Comparison of ENCODE assay signal across 8 cellular contexts in genomic region chr19:49085020-49085867, GRCh38. TPM values are rescaled to one million over a fixed set of nuclear protein-coding genes. Genes with fewer than 3 reads are reported as not detected.
A peak's percentile ranks its signal among the peaks of the same experiment; 100 is the strongest.
DNase-seq lines count a peak whose midpoint lies in the region; FAIRE-seq and TF ChIP-seq lines count a peak whose summit lies in the region.

Gene SNRNP70 (plus strand): TSS chr19:49085451. CDS start chr19:49086415, 964 bp downstream.

- peaks cover 24% of the 10 kb centered on the region for H3K4me1 Mint-ChIP-seq in nephron
- H3K4me1 Mint-ChIP-seq in stimulated activated naive CD8-positive, alpha-beta T cell treated with anti-CD3 and anti-CD28 coated beads, Interleukin-15, Interleukin-2, amounts not matched to agents 100 ng/mL and 50 ng/mL, for 24 hours (ENCODE audit: low read depth), result peaks cover 44% of the 10 kb centered on the region

- H3K9me3 Mint-ChIP-seq in nephron, result no peaks in the 10 kb centered on the region
- H3K9me3 Mint-ChIP-seq in stimulated activated naive CD8-positive, alpha-beta T cell treated with anti-CD3 and anti-CD28 coated beads, Interleukin-15, Interleukin-2, amounts not matched to agents 100 ng/mL and 50 ng/mL, for 24 hours, result no peaks in the 10 kb centered on the region

- peaks cover 2% of the 10 kb centered on the region for H3K27me3 Mint-ChIP-seq in nephron (ENCODE audit: low read depth)
- H3K27me3 Mint-ChIP-seq in stimulated activated naive CD8-positive, alpha-beta T cell treated with anti-CD3 and anti-CD28 coated beads, Interleukin-15, Interleukin-2, amounts not matched to agents 100 ng/mL and 50 ng/mL, for 24 hours, result no peaks in the 10 kb centered on the region

- TF ChIP-seq POLR2A in H54 (IDR thresholded peaks at IDR 0.05; ENCODE audit: low read depth, low read length), result peak; percentile 65; the same call in 1 of the 2 replicates

- TF ChIP-seq CTCF in fibroblast of pulmonary artery (IDR thresholded peaks at IDR 0.05; ENCODE audit: low read length, missing control alignments) (no peak), nephron (IDR thresholded peaks at IDR 0.05; ENCODE audit: unreplicated experiment in 3 of 3) (no peak)

- no peak for FAIRE-seq in H54 (lab: Jason Lieb, UNC)

- H3K36me3 Mint-ChIP-seq in nephron (ENCODE audit: low read depth), result peaks cover 28% of the 10 kb centered on the region
- H3K36me3 Mint-ChIP-seq in stimulated activated naive CD8-positive, alpha-beta T cell treated with anti-CD3 and anti-CD28 coated beads, Interleukin-15, Interleukin-2, amounts not matched to agents 100 ng/mL and 50 ng/mL, for 24 hours (ENCODE audit: low read depth), result peaks cover 35% of the 10 kb centered on the region

- H3K4me3 Mint-ChIP-seq in nephron, result peak within 1 kb of the TSS; percentile 75 to 99 (median 80)
- peak within 1 kb of the TSS; percentile 95 for H3K4me3 Mint-ChIP-seq in stimulated activated naive CD8-positive, alpha-beta T cell treated with anti-CD3 and anti-CD28 coated beads, Interleukin-15, Interleukin-2, amounts not matched to agents 100 ng/mL and 50 ng/mL, for 24 hours

- H3K4me3 ChIP-seq in fibroblast of pulmonary artery (replicated peaks; ENCODE audit: low read depth, low read length), result peak within 1 kb of the TSS; percentile 98

- peak within 1 kb of the TSS; percentile 80 to 93 (median 92) for H3K27ac Mint-ChIP-seq in nephron
- H3K27ac Mint-ChIP-seq in stimulated activated naive CD8-positive, alpha-beta T cell treated with anti-CD3 and anti-CD28 coated beads, Interleukin-15, Interleukin-2, amounts not matched to agents 100 ng/mL and 50 ng/mL, for 24 hours, result peak within 1 kb of the TSS; percentile 94

- DNase-seq in EH (ENCODE audit: low read depth) (peak; percentile 99), H54 (ENCODE audit: insufficient read length, low spot score) (peak; percentile 95), M059J (ENCODE audit: low read depth) (peak; percentile 98), SHP77 (lab: John Stamatoyannopoulos, UW) (peak; percentile 99), fibroblast of pulmonary artery (ENCODE audit: low read depth) (peak; percentile 100)
- peak; percentile 98 for DNase-seq in activated effector memory CD4-positive, alpha-beta T cell treated with Interleukin-2 at 50 U/mL for 16 hours

RNA-seq across cellular contexts. Expression of gene SNRNP70, which starts in this region (rescaled TPM):
- total RNA-seq in M059J (2014; rRNA removed; shearing (Covaris generic)), result 175 and 191 TPM in 2 replicates

Comparison
In these comparisons a context has a peak if more than half of its experiments do, and no peak if none do; other contexts are left out.
1. Peak in every context shown above with its lines: DNase-seq and H3K4me3 ChIP-seq.